ENCODE assay signal across 26 cellular contexts in the genomic region with DNA sequence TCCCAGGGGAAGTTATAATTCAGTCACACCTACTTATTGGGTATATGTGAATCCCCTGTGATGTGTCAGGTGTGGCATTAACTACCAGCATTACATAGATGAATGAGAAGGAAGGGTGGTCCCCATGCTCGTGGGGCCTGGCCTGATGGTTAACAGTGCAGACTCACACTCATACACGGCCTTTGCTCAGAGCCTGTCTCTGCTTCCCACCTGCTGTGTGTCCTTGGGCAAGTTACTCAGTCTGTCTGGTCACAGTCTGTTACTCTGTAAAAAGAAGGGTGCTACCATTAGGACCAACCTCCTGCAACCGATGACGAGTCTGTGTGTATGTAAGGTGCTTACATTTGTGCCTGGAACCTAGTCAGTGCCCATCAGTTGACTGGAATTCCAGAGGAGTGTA. TPM values are rescaled to one million over a fixed set of nuclear protein-coding genes. Genes with fewer than 3 reads are reported as not detected.
DNase-seq lines count a peak whose midpoint lies in the region; ATAC-seq and TF ChIP-seq lines count a peak whose summit lies in the region.
"Had no signal": no experiment of that assay in that cellular context is flagged by ENCODE, and none has a peak within 500 bp of the region (broad histone marks: within the 10 kb centered on the region; RNA-seq: fewer than 3 reads in every experiment).

No MANE protein-coding gene starts in this region.

- peak overlapping the region; percentile 36 to 66 for H3K27ac Mint-ChIP-seq in natural killer cell
- H3K27ac Mint-ChIP-seq in natural killer cell treated with Interleukin-12 subunit alpha and Interleukin-12 subunit beta and Interleukin-15 and Interleukin-18, amount 100 ng/mL, for 72 hours = peak overlapping the region in 1 of 2 donors; percentile 53
- H3K27ac Mint-ChIP-seq in activated naive CD8-positive, alpha-beta T cell treated with anti-CD3 and anti-CD28 coated beads, Interleukin-2, amount 50 U/mL, for 24 hours = peak overlapping the region; percentile 76
- peak overlapping the region; percentile 21 to 83 (median 68) for H3K27ac Mint-ChIP-seq in naive B cell

- intact Hi-C loops in natural killer cell (cut with micrococcal nuclease) = no loop called here

- no peak for ATAC-seq in natural killer cell
- ATAC-seq in natural killer cell treated with Interleukin-12 subunit alpha and Interleukin-12 subunit beta and Interleukin-15 and Interleukin-18, amount 100 ng/mL, for 72 hours = no peak
- peak; percentile 57 for ATAC-seq in activated naive CD8-positive, alpha-beta T cell treated with anti-CD3 and anti-CD28 coated beads, Interleukin-2, amount 50 U/mL, for 24 hours
- ATAC-seq in naive B cell (ENCODE audit: low read depth in 2 of 2) = no peak
- no peak for ATAC-seq in GM21447 (IDR thresholded peaks at IDR 0.05; ENCODE audit: unreplicated experiment)
- ATAC-seq: activated CD4-positive, CD25-positive, alpha-beta regulatory T cell treated with anti-CD3 and anti-CD28 coated beads, Interleukin-2, amount 50 U/mL, for 24 hours; Panc1; T-helper 17 cell had no signal

- TF ChIP-seq CTCF in natural killer cell (IDR thresholded peaks at IDR 0.05) = no peak

- H3K36me3 Mint-ChIP-seq in natural killer cell (peaks cover 50% of the 10 kb centered on the region), naive B cell (peaks cover 31 to 55% of the 10 kb centered on the region in 2 donors)
- peaks cover 51% of the 10 kb centered on the region for H3K36me3 Mint-ChIP-seq in natural killer cell treated with Interleukin-12 subunit alpha and Interleukin-12 subunit beta and Interleukin-15 and Interleukin-18, amount 100 ng/mL, for 72 hours
- peaks cover 76% of the 10 kb centered on the region for H3K36me3 Mint-ChIP-seq in activated naive CD8-positive, alpha-beta T cell treated with anti-CD3 and anti-CD28 coated beads, Interleukin-2, amount 50 U/mL, for 24 hours (ENCODE audit: low read depth)

- H3K4me3 Mint-ChIP-seq in natural killer cell = no peak overlapping the region
- no peak overlapping the region for H3K4me3 Mint-ChIP-seq in natural killer cell treated with Interleukin-12 subunit alpha and Interleukin-12 subunit beta and Interleukin-15 and Interleukin-18, amount 100 ng/mL, for 72 hours
- no peak overlapping the region for H3K4me3 Mint-ChIP-seq in activated naive CD8-positive, alpha-beta T cell treated with anti-CD3 and anti-CD28 coated beads, Interleukin-2, amount 50 U/mL, for 24 hours
- H3K4me3 Mint-ChIP-seq in naive B cell = no peak overlapping the region
- H3K4me3 Mint-ChIP-seq: T-helper 17 cell had no signal

- DNase-seq in natural killer cell (no peak), naive B cell (no peak), NCI-H226 (no peak), NCI-H526 (lab: John Stamatoyannopoulos, UW) (no peak)
- no peak for DNase-seq in natural killer cell treated with Interleukin-12 subunit alpha and Interleukin-12 subunit beta and Interleukin-15 and Interleukin-18, amount 100 ng/mL, for 72 hours (ENCODE audit: low spot score)
- DNase-seq in activated naive CD8-positive, alpha-beta T cell treated with anti-CD3 and anti-CD28 coated beads, Interleukin-2, amount 50 U/mL, for 24 hours = no peak
- DNase-seq: activated CD8-positive, alpha-beta memory T cell treated with anti-CD3 and anti-CD28 coated beads for 24 hours; C1 segment of cervical spinal cord; COR-L47; DMS53; effector CD8-positive, alpha-beta T cell; H7; KG1; mammary epithelial cell; NCI-H1417 treated with DMSO at 0.1 percent for 48 hours; NCI-H2029 treated with DMSO at 0.1 percent for 48 hours; NCI-H345; NCI-H748 treated with DMSO at 0.1 percent for 48 hours; SHP77; stimulated activated CD4-positive, alpha-beta T cell treated with anti-CD3 and anti-CD28 coated beads, Interleukin-2, amount 100 ng/mL, for 24 hours; stimulated activated CD8-positive, alpha-beta memory T cell treated with anti-CD3 and anti-CD28 coated beads, Interleukin-4, amount 100 ng/mL, for 48 hours; T-helper 17 cell; transverse colon had no signal

- no peaks in the 10 kb centered on the region for H3K27me3 Mint-ChIP-seq in natural killer cell (ENCODE audit: low read depth in 2 of 2)
- no peaks in the 10 kb centered on the region for H3K27me3 Mint-ChIP-seq in natural killer cell treated with Interleukin-12 subunit alpha and Interleukin-12 subunit beta and Interleukin-15 and Interleukin-18, amount 100 ng/mL, for 72 hours
- H3K27me3 Mint-ChIP-seq in activated naive CD8-positive, alpha-beta T cell treated with anti-CD3 and anti-CD28 coated beads, Interleukin-2, amount 50 U/mL, for 24 hours = no peaks in the 10 kb centered on the region
- H3K27me3 Mint-ChIP-seq in naive B cell = no peaks in the 10 kb centered on the region
- H3K27me3 Mint-ChIP-seq: T-helper 17 cell had no signal

- H3K9me3 Mint-ChIP-seq in natural killer cell = no peaks in the 10 kb centered on the region
- no peaks in the 10 kb centered on the region for H3K9me3 Mint-ChIP-seq in natural killer cell treated with Interleukin-12 subunit alpha and Interleukin-12 subunit beta and Interleukin-15 and Interleukin-18, amount 100 ng/mL, for 72 hours
- no peaks in the 10 kb centered on the region for H3K9me3 Mint-ChIP-seq in activated naive CD8-positive, alpha-beta T cell treated with anti-CD3 and anti-CD28 coated beads, Interleukin-2, amount 50 U/mL, for 24 hours
- H3K9me3 Mint-ChIP-seq in naive B cell = no peaks in the 10 kb centered on the region

- H3K4me1 Mint-ChIP-seq in natural killer cell = peaks cover 28 to 40% of the 10 kb centered on the region in 2 donors
- H3K4me1 Mint-ChIP-seq in natural killer cell treated with Interleukin-12 subunit alpha and Interleukin-12 subunit beta and Interleukin-15 and Interleukin-18, amount 100 ng/mL, for 72 hours (ENCODE audit: low read depth in 2 of 2) = peaks cover 14 to 30% of the 10 kb centered on the region in 2 donors
- peaks cover 15% of the 10 kb centered on the region for H3K4me1 Mint-ChIP-seq in activated naive CD8-positive, alpha-beta T cell treated with anti-CD3 and anti-CD28 coated beads, Interleukin-2, amount 50 U/mL, for 24 hours
- peaks cover 21 to 24% (median 23%) of the 10 kb centered on the region in 3 donors for H3K4me1 Mint-ChIP-seq in naive B cell

RNA-seq across cellular contexts. Expression of a gene that starts 23.8 kb away (rescaled TPM):
- total RNA-seq in natural killer cell = 100 to 1,000 TPM; 195 to 229 (median 207) TPM
- total RNA-seq in natural killer cell treated with Interleukin-12 subunit alpha and Interleukin-12 subunit beta and Interleukin-15 and Interleukin-18, amount 100 ng/mL, for 72 hours = 100 to 1,000 TPM; 126 to 190 TPM
- polyA plus RNA-seq in naive B cell (ENCODE audit: low read depth in 6 of 6) = 100 to 1,000 TPM in 1 of 6 donors, 10 to 100 TPM in 5; 18.3 to 119 (median 43.4) TPM

RNA-seq across cellular contexts. Expression of a gene that starts 24.1 kb away (rescaled TPM):
- 100 to 1,000 TPM; 232 to 264 (median 258) TPM for total RNA-seq in natural killer cell
- total RNA-seq in natural killer cell treated with Interleukin-12 subunit alpha and Interleukin-12 subunit beta and Interleukin-15 and Interleukin-18, amount 100 ng/mL, for 72 hours = 100 to 1,000 TPM; 116 to 204 TPM
- 10 to 100 TPM; 19.9 to 56.0 (median 29.3) TPM for polyA plus RNA-seq in naive B cell (ENCODE audit: low read depth in 6 of 6)

RNA-seq across cellular contexts. Expression of a gene that starts 33.6 kb away (rescaled TPM):
- 10 to 100 TPM; 17.7 to 27.7 (median 25.1) TPM for total RNA-seq in natural killer cell
- 10 to 100 TPM; 40.7 to 41.4 TPM for total RNA-seq in natural killer cell treated with Interleukin-12 subunit alpha and Interleukin-12 subunit beta and Interleukin-15 and Interleukin-18, amount 100 ng/mL, for 72 hours
- 100 to 1,000 TPM in 2 of 6 donors, 10 to 100 TPM in 4; 74.0 to 101 (median 86.6) TPM for polyA plus RNA-seq in naive B cell (ENCODE audit: low read depth in 6 of 6)

RNA-seq across cellular contexts. Expression of a gene that starts 34.1 kb away (rescaled TPM):
- 1 to 10 TPM; 1.1 to 3.7 (median 3.0) TPM for total RNA-seq in natural killer cell
- total RNA-seq in natural killer cell treated with Interleukin-12 subunit alpha and Interleukin-12 subunit beta and Interleukin-15 and Interleukin-18, amount 100 ng/mL, for 72 hours = 1 to 10 TPM; 1.8 to 3.6 TPM
- 1 to 10 TPM; 1.1 to 6.5 (median 2.6) TPM for polyA plus RNA-seq in naive B cell (ENCODE audit: low read depth in 6 of 6)

RNA-seq across cellular contexts. Expression of a gene that starts 43.4 kb away (rescaled TPM):
- 100 to 1,000 TPM; 363 to 505 (median 459) TPM for total RNA-seq in natural killer cell
- total RNA-seq in natural killer cell treated with Interleukin-12 subunit alpha and Interleukin-12 subunit beta and Interleukin-15 and Interleukin-18, amount 100 ng/mL, for 72 hours = 100 to 1,000 TPM; 645 to 764 TPM
- 1,000 to 10,000 TPM; 1,207 to 2,143 (median 1,738) TPM for polyA plus RNA-seq in naive B cell (ENCODE audit: low read depth in 6 of 6)
